ENCODE assay signal across 30 cellular contexts in the genomic region with DNA sequence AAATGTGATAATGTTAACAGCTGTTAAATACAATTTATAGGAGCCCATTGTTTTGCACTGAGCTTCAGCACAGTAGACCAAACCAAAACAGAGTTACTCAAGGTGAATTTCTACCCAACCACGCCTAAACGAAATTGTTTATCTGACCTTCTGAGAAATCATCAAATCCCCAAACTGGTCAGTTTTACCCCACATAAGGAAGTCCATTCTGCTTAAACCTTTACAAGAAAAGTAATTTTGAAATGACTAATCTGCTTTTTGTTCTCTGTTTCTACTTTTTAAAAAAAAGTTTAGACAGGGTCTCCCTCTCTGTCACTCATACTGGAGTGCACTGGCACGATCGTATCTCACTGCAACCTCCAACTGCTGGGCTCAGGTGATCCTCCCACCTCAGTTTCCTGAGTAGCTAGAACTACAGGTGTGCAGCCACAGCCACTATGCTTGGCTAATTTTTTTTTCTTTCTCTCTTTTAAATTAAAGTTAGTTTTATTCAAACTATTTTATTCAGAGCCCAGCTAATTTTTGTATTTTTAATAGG. TPM values are rescaled to one million over a fixed set of nuclear protein-coding genes. Genes with fewer than 3 reads are reported as not detected.
DNase-seq lines count a peak whose midpoint lies in the region; ATAC-seq and TF ChIP-seq lines count a peak whose summit lies in the region.
"Had no signal": no experiment of that assay in that cellular context is flagged by ENCODE, and none has a peak within 500 bp of the region (broad histone marks: within the 10 kb centered on the region; RNA-seq: fewer than 3 reads in every experiment).

No MANE protein-coding gene starts in this region.

- H3K9me3 Mint-ChIP-seq in natural killer cell: no peaks in the 10 kb centered on the region
- no peaks in the 10 kb centered on the region for H3K9me3 Mint-ChIP-seq in natural killer cell treated with Interleukin-12 subunit alpha and Interleukin-12 subunit beta and Interleukin-15 and Interleukin-18, amount 100 ng/mL, for 72 hours
- H3K9me3 Mint-ChIP-seq in activated B cell treated with CpG ODN at 0.5 μM for 24 hours: no peaks in the 10 kb centered on the region
- no peaks in the 10 kb centered on the region for H3K9me3 Mint-ChIP-seq in type B pancreatic cell

- no peaks in the 10 kb centered on the region for H3K36me3 Mint-ChIP-seq in natural killer cell
- peaks cover 10% of the 10 kb centered on the region for H3K36me3 Mint-ChIP-seq in natural killer cell treated with Interleukin-12 subunit alpha and Interleukin-12 subunit beta and Interleukin-15 and Interleukin-18, amount 100 ng/mL, for 72 hours
- H3K36me3 Mint-ChIP-seq in activated B cell treated with CpG ODN at 0.5 μM for 24 hours (ENCODE audit: low read depth): peaks cover 19% of the 10 kb centered on the region
- peaks cover 4% of the 10 kb centered on the region for H3K36me3 Mint-ChIP-seq in type B pancreatic cell

- TF ChIP-seq CTCF in natural killer cell (IDR thresholded peaks at IDR 0.05): no peak
- TF ChIP-seq CTCF in HEK293 (tag by site-specific recombination; IDR thresholded peaks at IDR 0.05): no peak
- no peak for TF ChIP-seq CTCF in activated B cell treated with CpG ODN at 0.5 μM for 24 hours (IDR thresholded peaks at IDR 0.05)
- TF ChIP-seq CTCF in type B pancreatic cell (conservative IDR thresholded peaks at IDR 0.05): no peak

- no peak overlapping the region for H3K27ac ChIP-seq in HEK293 (ENCODE audit: extremely low read depth, low read depth, low read length)
- H3K27ac ChIP-seq: BLaER1, brain microvascular endothelial cell, esophagus muscularis mucosa, left lung, suprapubic skin, upper lobe of right lung had no signal

- ATAC-seq in natural killer cell: no peak
- ATAC-seq in natural killer cell treated with Interleukin-12 subunit alpha and Interleukin-12 subunit beta and Interleukin-15 and Interleukin-18, amount 100 ng/mL, for 72 hours: no peak
- no peak for ATAC-seq in activated B cell treated with CpG ODN at 0.5 μM for 24 hours (ENCODE audit: low read depth)
- ATAC-seq: left lung, upper lobe of right lung had no signal

- intact Hi-C loops in natural killer cell (cut with micrococcal nuclease): no loop called here
- intact Hi-C loops in activated B cell treated with CpG ODN at 0.5 μM for 24 hours (cut with micrococcal nuclease): no loop called here

- POLR2A ChIA-PET in HEK293 (lab: Yijun Ruan, JAX): no interaction called here
- POLR2A ChIA-PET in activated B cell treated with CpG ODN at 0.5 μM for 24 hours (lab: Charles Lee): interaction anchor here (0.6 to 1.4 kb wide), 2 partner anchors 13 to 37 kb away, joined by 9 read pairs; a partner anchor contains a TSS

- H3K4me1 Mint-ChIP-seq in natural killer cell (peaks cover 38 to 45% of the 10 kb centered on the region in 2 donors), activated B cell treated with CpG ODN at 0.5 μM for 24 hours (peaks cover 55% of the 10 kb centered on the region), type B pancreatic cell (ENCODE audit: unreplicated experiment) (peaks cover 33% of the 10 kb centered on the region)
- H3K4me1 Mint-ChIP-seq in natural killer cell treated with Interleukin-12 subunit alpha and Interleukin-12 subunit beta and Interleukin-15 and Interleukin-18, amount 100 ng/mL, for 72 hours (ENCODE audit: low read depth in 2 of 2): peaks cover 32 to 34% of the 10 kb centered on the region in 2 donors

- no peak for DNase-seq in natural killer cell
- DNase-seq in natural killer cell treated with Interleukin-12 subunit alpha and Interleukin-12 subunit beta and Interleukin-15 and Interleukin-18, amount 100 ng/mL, for 72 hours (ENCODE audit: low spot score): no peak
- DNase-seq in activated B cell treated with CpG ODN at 0.5 μM for 24 hours: no peak
- no peak for DNase-seq in type B pancreatic cell (ENCODE audit: extremely low spot score, unreplicated experiment)
- DNase-seq in NCI-H774 (lab: John Stamatoyannopoulos, UW): no peak
- no peak for DNase-seq in NCI-H2171 treated with DMSO at 0.1 percent for 48 hours (lab: John Stamatoyannopoulos, UW)
- no peak for DNase-seq in NCI-H446 treated with DMSO at 0.1 percent for 48 hours (lab: John Stamatoyannopoulos, UW)
- DNase-seq: activated CD4-positive, alpha-beta T cell treated with anti-CD3 and anti-CD28 coated beads, Interleukin-2, amount 50 U/mL, for 4 hours; activated naive CD4-positive, alpha-beta T cell treated with Interleukin-2 at 50 U/mL for 16 hours; amniotic stem cell; brain microvascular endothelial cell; DMS79; dorsolateral prefrontal cortex; foreskin fibroblast; head of caudate nucleus; Kasumi-1; left lung; mesendoderm; NCI-H1417 treated with DMSO at 0.1 percent for 48 hours; NCI-H2081; NCI-H2227 treated with DMSO at 0.1 percent for 48 hours; NCI-H69; small intestine; stimulated activated naive CD4-positive, alpha-beta T cell; T1000; upper lobe of right lung had no signal

- CTCF ChIA-PET in HEK293 (lab: Yijun Ruan, JAX): no interaction called here
- CTCF ChIA-PET in activated B cell treated with CpG ODN at 0.5 μM for 24 hours (lab: Charles Lee): no interaction called here

- no peaks in the 10 kb centered on the region for H3K9me3 ChIP-seq in HEK293 (ENCODE audit: control insufficient read depth, insufficient read depth, low read depth, low read length)
- H3K9me3 ChIP-seq: BLaER1, esophagus muscularis mucosa, left lung, suprapubic skin, upper lobe of right lung had no signal

- H3K4me3 Mint-ChIP-seq in natural killer cell (peak overlapping the region; percentile 37), activated B cell treated with CpG ODN at 0.5 μM for 24 hours (peak overlapping the region; percentile 24), type B pancreatic cell (peak overlapping the region; percentile 11)
- no peak overlapping the region for H3K4me3 Mint-ChIP-seq in natural killer cell treated with Interleukin-12 subunit alpha and Interleukin-12 subunit beta and Interleukin-15 and Interleukin-18, amount 100 ng/mL, for 72 hours

- H3K27me3 Mint-ChIP-seq in natural killer cell (ENCODE audit: low read depth in 2 of 2) (no peaks in the 10 kb centered on the region), activated B cell treated with CpG ODN at 0.5 μM for 24 hours (no peaks in the 10 kb centered on the region), type B pancreatic cell (no peaks in the 10 kb centered on the region)
- no peaks in the 10 kb centered on the region for H3K27me3 Mint-ChIP-seq in natural killer cell treated with Interleukin-12 subunit alpha and Interleukin-12 subunit beta and Interleukin-15 and Interleukin-18, amount 100 ng/mL, for 72 hours

- H3K4me1 ChIP-seq in HEK293 (ENCODE audit: control insufficient read depth, insufficient read depth, low read length): peaks cover 7% of the 10 kb centered on the region; the same call in 1 of the 2 replicates

- H3K36me3 ChIP-seq in HEK293 (ENCODE audit: control insufficient read depth in 2 of 2, insufficient read depth in 1 of 2, low read length in 2 of 2): peaks cover 15 to 21% of the 10 kb centered on the region in 2 experiments; a peak in 2 of 3 replicates
- H3K36me3 ChIP-seq: brain microvascular endothelial cell, left lung, suprapubic skin, upper lobe of right lung had no signal

- H3K27ac Mint-ChIP-seq in natural killer cell (no peak overlapping the region), activated B cell treated with CpG ODN at 0.5 μM for 24 hours (no peak overlapping the region), type B pancreatic cell (no peak overlapping the region)
- H3K27ac Mint-ChIP-seq in natural killer cell treated with Interleukin-12 subunit alpha and Interleukin-12 subunit beta and Interleukin-15 and Interleukin-18, amount 100 ng/mL, for 72 hours: no peak overlapping the region

- H3K4me3 ChIP-seq in HEK293 (ENCODE audit: low read depth, low read length): no peak overlapping the region
- H3K4me3 ChIP-seq: BLaER1, esophagus muscularis mucosa, left lung, suprapubic skin had no signal

TF ChIP-seq in HEK293, 187 proteins besides CTCF, POLR2A, EP300 and RAD21 (continues in another document):
- no peak for TF ChIP-seq ZNF266 (tag by site-specific recombination; IDR thresholded peaks at IDR 0.05; ENCODE audit: low read depth)

RNA-seq across cellular contexts. Expression of a gene that starts 1.4 kb away (rescaled TPM):
- total RNA-seq in natural killer cell (100 to 1,000 TPM; 371 to 488 (median 389) TPM), activated B cell treated with CpG ODN at 0.5 μM for 24 hours (180 and 200 TPM in 2 replicates), type B pancreatic cell (ENCODE audit: low replicate concordance) (162 and 188 TPM in 2 replicates)
- 100 to 1,000 TPM; 241 to 279 TPM for total RNA-seq in natural killer cell treated with Interleukin-12 subunit alpha and Interleukin-12 subunit beta and Interleukin-15 and Interleukin-18, amount 100 ng/mL, for 72 hours

RNA-seq across cellular contexts. Expression of a gene that starts 3.8 kb away (rescaled TPM):
- 10 to 100 TPM; 11.4 to 17.1 (median 14.6) TPM for total RNA-seq in natural killer cell
- 10 to 100 TPM; 27.5 to 27.9 TPM for total RNA-seq in natural killer cell treated with Interleukin-12 subunit alpha and Interleukin-12 subunit beta and Interleukin-15 and Interleukin-18, amount 100 ng/mL, for 72 hours
- 25.3 and 29.5 TPM in 2 replicates for total RNA-seq in activated B cell treated with CpG ODN at 0.5 μM for 24 hours
- total RNA-seq in type B pancreatic cell (ENCODE audit: low replicate concordance): 28.7 and 35.6 TPM in 2 replicates

RNA-seq across cellular contexts. Expression of a gene that starts 36.9 kb away (rescaled TPM):
- total RNA-seq in natural killer cell (100 to 1,000 TPM in 1 of 3 donors, 10 to 100 TPM in 2; 69.7 to 110 (median 77.2) TPM), activated B cell treated with CpG ODN at 0.5 μM for 24 hours (159 and 180 TPM in 2 replicates), type B pancreatic cell (ENCODE audit: low replicate concordance) (403 and 451 TPM in 2 replicates)
- total RNA-seq in natural killer cell treated with Interleukin-12 subunit alpha and Interleukin-12 subunit beta and Interleukin-15 and Interleukin-18, amount 100 ng/mL, for 72 hours: 100 to 1,000 TPM; 207 to 267 TPM

RNA-seq across cellular contexts. Expression of a gene that starts 48.4 kb away (rescaled TPM):
- total RNA-seq in natural killer cell: 10 to 100 TPM; 38.7 to 54.3 (median 42.9) TPM
- total RNA-seq in natural killer cell treated with Interleukin-12 subunit alpha and Interleukin-12 subunit beta and Interleukin-15 and Interleukin-18, amount 100 ng/mL, for 72 hours: 10 to 100 TPM; 51.2 to 69.4 TPM
- 77.5 and 78.4 TPM in 2 replicates for total RNA-seq in activated B cell treated with CpG ODN at 0.5 μM for 24 hours
- 45.6 and 55.2 TPM in 2 replicates for total RNA-seq in type B pancreatic cell (ENCODE audit: low replicate concordance)
